ENCODE assay signal across 8 cellular contexts in genomic region chr10:94403034-94403822, GRCh38. TPM values are rescaled to one million over a fixed set of nuclear protein-coding genes. Genes with fewer than 3 reads are reported as not detected.
DNase-seq lines count a peak whose midpoint lies in the region; ATAC-seq lines count a peak whose summit lies in the region.

No MANE protein-coding gene starts in this region.

- DNase-seq in NCI-H82 (lab: John Stamatoyannopoulos, UW) (peak; percentile 64), NCI-H82 treated with DMSO at 0.1 percent for 48 hours (lab: John Stamatoyannopoulos, UW; ENCODE audit: unreplicated experiment) (no peak), HCEC 1CT (peak; percentile 78), M059J (ENCODE audit: low read depth) (peak; percentile 81), T-helper 17 cell (peak in 1 of 3 donors; percentile 9), left lobe of liver (ENCODE audit: low spot score) (peak; percentile 66)
- peak; percentile 39 for DNase-seq in stimulated activated CD8-positive, alpha-beta memory T cell treated with anti-CD3 and anti-CD28 coated beads, Interleukin-4, amount 100 ng/mL, for 48 hours

- H3K4me3 Mint-ChIP-seq in T-helper 17 cell: peak overlapping the region; percentile 87
- peak overlapping the region; percentile 79 for H3K4me3 Mint-ChIP-seq in dendritic cell treated with granulocyte-macrophage colony-stimulating factor and Interleukin-4, amounts not matched to agents 40 ng/mL and 50 ng/mL, for 4 days

- H3K27ac Mint-ChIP-seq in T-helper 17 cell: no peak overlapping the region
- H3K27ac Mint-ChIP-seq in dendritic cell treated with granulocyte-macrophage colony-stimulating factor and Interleukin-4, amounts not matched to agents 40 ng/mL and 50 ng/mL, for 4 days: peak overlapping the region; percentile 91

- peaks cover 48% of the 10 kb centered on the region for H3K27me3 Mint-ChIP-seq in T-helper 17 cell
- peaks cover 32% of the 10 kb centered on the region for H3K27me3 Mint-ChIP-seq in dendritic cell treated with granulocyte-macrophage colony-stimulating factor and Interleukin-4, amounts not matched to agents 40 ng/mL and 50 ng/mL, for 4 days

- peaks cover 9% of the 10 kb centered on the region for H3K9me3 Mint-ChIP-seq in dendritic cell treated with granulocyte-macrophage colony-stimulating factor and Interleukin-4, amounts not matched to agents 40 ng/mL and 50 ng/mL, for 4 days

- no peaks in the 10 kb centered on the region for H3K9me3 ChIP-seq in T-helper 17 cell (ENCODE audit: control insufficient read depth, low read length, poor library complexity, severe bottlenecking)

- peaks cover 3% of the 10 kb centered on the region for H3K4me1 Mint-ChIP-seq in T-helper 17 cell
- H3K4me1 Mint-ChIP-seq in dendritic cell treated with granulocyte-macrophage colony-stimulating factor and Interleukin-4, amounts not matched to agents 40 ng/mL and 50 ng/mL, for 4 days (ENCODE audit: low read depth): peaks cover 32% of the 10 kb centered on the region

- no peaks in the 10 kb centered on the region for H3K36me3 Mint-ChIP-seq in T-helper 17 cell (ENCODE audit: low read depth)
- no peaks in the 10 kb centered on the region for H3K36me3 Mint-ChIP-seq in dendritic cell treated with granulocyte-macrophage colony-stimulating factor and Interleukin-4, amounts not matched to agents 40 ng/mL and 50 ng/mL, for 4 days (ENCODE audit: low read depth)

- ATAC-seq in T-helper 17 cell (peak; percentile 68), left lobe of liver (peak; percentile 59)

- intact Hi-C loops in dendritic cell treated with granulocyte-macrophage colony-stimulating factor and Interleukin-4, amounts not matched to agents 40 ng/mL and 50 ng/mL, for 4 days (cut with micrococcal nuclease): no loop called here

RNA-seq across cellular contexts. Expression of gene TBC1D12, which starts 0.9 kb away (rescaled TPM):
- 2.3 and 10.7 TPM in 2 replicates for total RNA-seq in M059J (2014; rRNA removed; shearing (Covaris generic))
- 1 to 10 TPM; 1.3 to 1.9 TPM for total RNA-seq in T-helper 17 cell
- 4.5 TPM for total RNA-seq in left lobe of liver

RNA-seq across cellular contexts. Expression of gene NOC3L, which starts 40.5 kb away (rescaled TPM):
- 21.8 and 29.6 TPM in 2 replicates for total RNA-seq in M059J (2014; rRNA removed; shearing (Covaris generic))
- total RNA-seq in T-helper 17 cell: 10 to 100 TPM; 15.3 to 22.4 TPM
- total RNA-seq in left lobe of liver: 5.5 TPM
